1 cellular context compared by ENCODE assay signal in the genomic region with DNA sequence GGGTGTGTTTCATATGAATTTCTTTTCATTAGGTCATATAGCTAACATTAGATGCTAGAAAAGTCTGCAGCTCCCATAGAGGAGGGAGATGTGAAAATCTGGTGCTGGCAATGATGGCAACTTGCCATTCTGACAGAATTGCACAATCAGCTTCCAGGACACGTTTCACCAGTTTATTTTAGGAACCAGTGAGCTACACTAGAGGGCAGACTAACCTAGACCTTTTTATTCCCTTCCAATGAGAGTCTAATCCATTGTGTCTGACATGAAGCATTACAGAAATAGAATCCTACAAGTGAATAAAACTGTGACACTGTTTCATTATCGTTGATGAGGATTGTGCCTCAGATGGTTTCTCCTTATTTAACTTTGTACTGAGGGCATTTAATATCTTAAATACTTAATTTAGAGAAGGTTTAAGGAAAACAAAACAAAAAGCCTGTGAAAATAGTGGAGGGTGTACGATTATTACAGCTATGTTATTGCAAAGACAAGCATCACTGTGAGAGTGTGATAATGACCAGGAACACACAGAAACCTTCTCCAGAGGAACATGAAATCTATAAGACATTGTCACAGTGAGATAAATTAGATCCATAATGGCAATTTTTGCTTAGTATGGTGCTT.
A peak's percentile ranks its signal among the peaks of the same experiment; 100 is the strongest.
TF ChIP-seq lines count a peak whose summit lies in the region.

No MANE protein-coding gene starts in this region.

TF ChIP-seq in HepG2, 621 proteins besides CTCF, POLR2A, EP300 and RAD21 (continued from another document):
- TF ChIP-seq, protein P1, sequence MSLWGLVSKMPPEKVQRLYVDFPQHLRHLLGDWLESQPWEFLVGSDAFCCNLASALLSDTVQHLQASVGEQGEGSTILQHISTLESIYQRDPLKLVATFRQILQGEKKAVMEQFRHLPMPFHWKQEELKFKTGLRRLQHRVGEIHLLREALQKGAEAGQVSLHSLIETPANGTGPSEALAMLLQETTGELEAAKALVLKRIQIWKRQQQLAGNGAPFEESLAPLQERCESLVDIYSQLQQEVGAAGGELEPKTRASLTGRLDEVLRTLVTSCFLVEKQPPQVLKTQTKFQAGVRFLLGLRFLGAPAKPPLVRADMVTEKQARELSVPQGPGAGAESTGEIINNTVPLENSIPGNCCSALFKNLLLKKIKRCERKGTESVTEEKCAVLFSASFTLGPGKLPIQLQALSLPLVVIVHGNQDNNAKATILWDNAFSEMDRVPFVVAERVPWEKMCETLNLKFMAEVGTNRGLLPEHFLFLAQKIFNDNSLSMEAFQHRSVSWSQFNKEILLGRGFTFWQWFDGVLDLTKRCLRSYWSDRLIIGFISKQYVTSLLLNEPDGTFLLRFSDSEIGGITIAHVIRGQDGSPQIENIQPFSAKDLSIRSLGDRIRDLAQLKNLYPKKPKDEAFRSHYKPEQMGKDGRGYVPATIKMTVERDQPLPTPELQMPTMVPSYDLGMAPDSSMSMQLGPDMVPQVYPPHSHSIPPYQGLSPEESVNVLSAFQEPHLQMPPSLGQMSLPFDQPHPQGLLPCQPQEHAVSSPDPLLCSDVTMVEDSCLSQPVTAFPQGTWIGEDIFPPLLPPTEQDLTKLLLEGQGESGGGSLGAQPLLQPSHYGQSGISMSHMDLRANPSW (CRISPR knock-in tag; IDR thresholded peaks at IDR 0.05; ENCODE audit: borderline replicate concordance) = peak; percentile 41; the same call in 1 of the 2 replicates
